18 cellular contexts compared by ENCODE assay signal in the genomic region with DNA sequence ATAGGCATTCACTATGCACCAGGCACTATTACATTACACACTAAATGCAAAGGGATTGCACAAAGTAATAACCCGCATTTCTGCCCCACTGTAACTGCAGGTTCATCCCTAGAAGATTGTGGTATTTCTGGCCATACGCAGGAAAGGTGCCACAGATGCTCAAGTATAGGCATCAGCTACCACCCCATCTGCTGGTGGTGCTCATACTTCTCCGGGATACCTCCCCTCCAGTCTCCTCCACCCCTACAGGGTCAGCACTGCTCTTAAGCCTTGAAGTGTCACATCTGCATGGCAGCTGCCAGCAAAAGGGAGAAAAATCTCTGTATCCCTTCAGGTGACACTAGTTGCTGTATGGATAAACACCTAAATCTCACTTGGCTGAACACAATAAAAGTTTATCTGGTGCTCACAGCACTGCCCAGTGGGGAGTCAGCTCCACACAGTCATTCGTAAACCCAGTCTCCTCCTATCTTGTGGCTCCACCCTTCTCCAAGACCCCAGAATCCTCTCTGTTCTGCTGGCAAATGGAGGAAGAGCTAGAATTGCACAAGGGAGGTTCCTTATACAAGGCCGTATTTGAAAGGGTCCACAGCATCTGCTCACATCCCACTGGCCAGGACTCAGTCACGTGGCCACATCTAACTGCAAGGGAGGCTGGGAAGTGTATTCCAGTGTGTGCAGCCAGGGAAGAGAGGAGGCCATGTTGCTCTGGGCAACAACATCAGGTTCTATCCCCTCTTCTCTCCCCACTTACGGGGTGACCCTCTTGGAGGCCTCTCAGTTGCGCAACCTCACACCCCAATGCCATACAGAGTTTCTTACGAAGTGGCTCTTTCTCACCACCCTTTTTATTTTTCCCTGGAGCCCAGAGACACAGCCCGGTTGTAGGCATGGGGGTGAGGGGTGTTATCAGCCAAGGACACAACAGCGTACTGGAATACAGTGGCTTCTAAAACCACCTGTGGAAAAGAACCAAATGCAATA.
DNase-seq lines count a peak whose midpoint lies in the region; ATAC-seq, FAIRE-seq and TF ChIP-seq lines count a peak whose summit lies in the region.
"Had no signal": no experiment of that assay in that cellular context is flagged by ENCODE, and none has a peak within 500 bp of the region (broad histone marks: within the 10 kb centered on the region; RNA-seq: fewer than 3 reads in every experiment).

No MANE protein-coding gene starts in this region.

- H3K27ac ChIP-seq in osteoblast (ENCODE audit: low read depth, low read length) = no peak overlapping the region
- H3K27ac ChIP-seq: gastrocnemius medialis had no signal

- DNase-seq in EL (peak; percentile 14), HT1080 (ENCODE audit: low read depth) (peak; percentile 92), SK-N-DZ (ENCODE audit: low spot score) (peak; percentile 6), fibroblast of the aortic adventitia (ENCODE audit: low read depth) (peak; percentile 5), activated T-cell treated with anti-CD3 and anti-CD28 coated beads for 4 hours (no peak), osteoblast (ENCODE audit: insufficient read length, low spot score, missing footprints) (no peak), GM12891 (ENCODE audit: insufficient read length, low spot score) (no peak)
- DNase-seq: activated CD4-positive, alpha-beta T cell treated with anti-CD3 and anti-CD28 coated beads for 4 hours; activated naive CD8-positive, alpha-beta T cell treated with anti-CD3 and anti-CD28 coated beads for 36 hours; CD4-positive, alpha-beta T cell; DMS79; effector CD4-positive, alpha-beta T cell; gastrocnemius medialis; NK-92 treated with Interleukin-12 subunit alpha and Interleukin-12 subunit beta, amount 100 ng/mL, for 24 hours; occipital lobe; stimulated activated CD4-positive, alpha-beta T cell treated with anti-CD3 and anti-CD28 coated beads, Interleukin-12 subunit alpha, Interleukin-12 subunit beta, amount 100 ng/mL, for 4 hours; T1000 had no signal

- H3K36me3 ChIP-seq in osteoblast (ENCODE audit: insufficient read depth, low read length) = no peaks in the 10 kb centered on the region
- H3K36me3 ChIP-seq: gastrocnemius medialis had no signal

- H3K4me1 ChIP-seq in osteoblast (ENCODE audit: insufficient read depth, low read length) = no peaks in the 10 kb centered on the region
- H3K4me1 ChIP-seq: gastrocnemius medialis had no signal

- H3K4me3 ChIP-seq in fibroblast of the aortic adventitia (ENCODE audit: low read depth, low read length) (no peak overlapping the region), osteoblast (ENCODE audit: insufficient read depth, low read length) (no peak overlapping the region)
- H3K4me3 ChIP-seq: gastrocnemius medialis had no signal

- H3K9me3 ChIP-seq in osteoblast (ENCODE audit: low read depth, low read length) = peaks cover 3% of the 10 kb centered on the region
- H3K9me3 ChIP-seq: gastrocnemius medialis had no signal

- H2AFZ ChIP-seq in osteoblast (ENCODE audit: low read length) = no peak overlapping the region

- H3K27me3 ChIP-seq in osteoblast (ENCODE audit: insufficient read depth, low read length) = no peaks in the 10 kb centered on the region

- TF ChIP-seq CTCF in fibroblast of the aortic adventitia (IDR thresholded peaks at IDR 0.05; ENCODE audit: insufficient read depth, low read length) = no peak
- TF ChIP-seq CTCF in osteoblast (IDR thresholded peaks at IDR 0.05; ENCODE audit: extremely low read depth, low read depth, low read length) = no peak

- ATAC-seq in HG03025 (IDR thresholded peaks at IDR 0.05; ENCODE audit: low FRiP score, unreplicated experiment) = no peak
- ATAC-seq: gastrocnemius medialis had no signal

- H4K20me1 ChIP-seq in osteoblast (ENCODE audit: insufficient read depth, low read length) = no peaks in the 10 kb centered on the region

- TF ChIP-seq POLR2A in GM12891 (IDR thresholded peaks at IDR 0.05; ENCODE audit: low read depth, low read length) = no peak

- no peak overlapping the region for H3K4me2 ChIP-seq in osteoblast (ENCODE audit: insufficient read depth, low read length)

- H3K79me2 ChIP-seq in osteoblast (ENCODE audit: insufficient read depth, low read length) = no peaks in the 10 kb centered on the region

- no peak for FAIRE-seq in GM12891 (lab: Jason Lieb, UNC)

TF ChIP-seq in GM12891, 5 proteins besides CTCF, POLR2A, EP300 and RAD21:
- TF ChIP-seq TAF1 (IDR thresholded peaks at IDR 0.05; ENCODE audit: low read depth, low read length) = no peak
- no peak for TF ChIP-seq POU2F2 (IDR thresholded peaks at IDR 0.05; ENCODE audit: low read depth, low read length)
- no peak for TF ChIP-seq SPI1 (IDR thresholded peaks at IDR 0.05; ENCODE audit: low read depth, low read length)
- TF ChIP-seq POLR2AphosphoS5 (IDR thresholded peaks at IDR 0.05; ENCODE audit: low read depth, low read length) = no peak
- no peak for TF ChIP-seq PAX5 (IDR thresholded peaks at IDR 0.05; ENCODE audit: insufficient read depth, low read length, severe bottlenecking)

Comparison
In these comparisons a context has a peak if more than half of its experiments do, and no peak if none do; other contexts are left out.
1. DNase-seq: peak in EL (single experiment), HT1080 (single experiment), SK-N-DZ (single experiment) and fibroblast of the aortic adventitia (single experiment); none in activated T-cell treated with anti-CD3 and anti-CD28 coated beads for 4 hours (single experiment), osteoblast (single experiment) and GM12891 (single experiment).